Comparison of ENCODE assay signal across 8 cellular contexts in genomic region chr6:157756708-157757429, GRCh38.
DNase-seq lines count a peak whose midpoint lies in the region; ATAC-seq, FAIRE-seq and TF ChIP-seq lines count a peak whose summit lies in the region.

No MANE protein-coding gene starts in this region.

- no peak for FAIRE-seq in H54 (lab: Jason Lieb, UNC)

- no peaks in the 10 kb centered on the region for H3K36me3 ChIP-seq in BJ (ENCODE audit: control insufficient read depth, insufficient read depth, low read length)
- H3K36me3 ChIP-seq in WERI-Rb-1 = no peaks in the 10 kb centered on the region
- H3K36me3 ChIP-seq in breast epithelium = no peaks in the 10 kb centered on the region

- intact Hi-C loops in breast epithelium (cut with DNase I; ENCODE audit: low total_unique reads) = no loop called here

- CTCF ChIA-PET in BJ (lab: Yijun Ruan, JAX) = interaction anchor here (0.6 to 3.5 kb wide), 24 partner anchors 8 to 439 kb away, joined by 3 to 17 read pairs (median 3); no protein-coding TSS in a partner anchor

- TF ChIP-seq CTCF in BJ (IDR thresholded peaks at IDR 0.05; ENCODE audit: insufficient read depth, low read depth, low read length) (peak; percentile 80), WERI-Rb-1 (IDR thresholded peaks at IDR 0.05; ENCODE audit: low read depth, low read length) (peak; percentile 87), breast epithelium (IDR thresholded peaks at IDR 0.05) (peak; percentile 88 to 92 (median 91))

- POLR2A ChIA-PET in BJ (lab: Charles Lee) = no interaction called here

- ATAC-seq in HG02678 (IDR thresholded peaks at IDR 0.05; ENCODE audit: unreplicated experiment) = no peak

- H3K27me3 ChIP-seq in BJ (ENCODE audit: control insufficient read depth, insufficient read depth, low read length) = no peaks in the 10 kb centered on the region
- H3K27me3 ChIP-seq in WERI-Rb-1 (ENCODE audit: insufficient read depth, low read depth, severe bottlenecking) = no peaks in the 10 kb centered on the region
- H3K27me3 ChIP-seq in breast epithelium = no peaks in the 10 kb centered on the region

- no peak for TF ChIP-seq POLR2A in H54 (IDR thresholded peaks at IDR 0.05; ENCODE audit: low read depth, low read length)
- TF ChIP-seq POLR2A in breast epithelium (IDR thresholded peaks at IDR 0.05) = no peak

- H3K9me3 ChIP-seq in WERI-Rb-1 (ENCODE audit: severe bottlenecking) (no peaks in the 10 kb centered on the region), breast epithelium (no peaks in the 10 kb centered on the region)

- no peak overlapping the region for H3K4me3 ChIP-seq in BJ (ENCODE audit: low read depth, low read length)
- H3K4me3 ChIP-seq in WERI-Rb-1 (ENCODE audit: low read depth, low read length) = no peak overlapping the region
- peak overlapping the region in 1 of 3 donors; percentile 29 for H3K4me3 ChIP-seq in breast epithelium

- H3K27ac ChIP-seq in WERI-Rb-1 (0 out of 2 replicates have a peak overlapping the region, but pooled peaks have one; percentile 27), breast epithelium (peak overlapping the region; percentile 28 to 42)

- H3K4me1 ChIP-seq in breast epithelium = peaks cover 0 to 4% of the 10 kb centered on the region in 2 donors

- DNase-seq in BJ (ENCODE audit: low read depth) (peak; percentile 17), H54 (ENCODE audit: insufficient read length, low spot score) (peak; percentile 38), NCI-H2171 (lab: John Stamatoyannopoulos, UW) (peak; percentile 80), WERI-Rb-1 (peak; percentile 89), breast epithelium (ENCODE audit: low spot score in 2 of 2) (peak; percentile 73 to 90), islet precursor cell (peak; percentile 90)
- peak; percentile 64 to 76 for DNase-seq in stimulated activated CD4-positive, alpha-beta T cell treated with anti-CD3 and anti-CD28 coated beads, Interleukin-15, amount 100 ng/mL, for 48 hours (ENCODE audit: low read depth in 2 of 2)

Comparison
In these comparisons a context has a peak if more than half of its experiments do, and no peak if none do; other contexts are left out.
1. DNase-seq: peak in every context shown above with its lines; median percentile 90 in islet precursor cell; 89 in WERI-Rb-1; 82 in breast epithelium; 80 in NCI-H2171; 70 in stimulated activated CD4-positive, alpha-beta T cell treated with anti-CD3 and anti-CD28 coated beads, Interleukin-15, amount 100 ng/mL, for 48 hours; 38 in H54; 17 in BJ.